ENCODE assay signal across 9 cellular contexts in genomic region chr11:57713849-57714248, GRCh38. TPM values are rescaled to one million over a fixed set of nuclear protein-coding genes. Genes with fewer than 3 reads are reported as not detected.
DNase-seq lines count a peak whose midpoint lies in the region; ATAC-seq and TF ChIP-seq lines count a peak whose summit lies in the region.
"Had no signal": no experiment of that assay in that cellular context is flagged by ENCODE, and none has a peak within 500 bp of the region (broad histone marks: within the 10 kb centered on the region; RNA-seq: fewer than 3 reads in every experiment).

No MANE protein-coding gene starts in this region.

- H3K4me1 ChIP-seq in ES-I3 (ENCODE audit: insufficient read depth, low read length) (peaks cover 11% of the 10 kb centered on the region; the same call in 1 of the 2 replicates), OCI-LY3 (ENCODE audit: low read length) (peaks cover 32% of the 10 kb centered on the region), endocrine pancreas (ENCODE audit: control insufficient read depth, insufficient read depth, low read length) (peaks cover 11% of the 10 kb centered on the region), osteoblast (ENCODE audit: insufficient read depth, low read length) (peaks cover 21% of the 10 kb centered on the region)

- H2AFZ ChIP-seq in OCI-LY3 (ENCODE audit: low read depth, low read length) = no peak overlapping the region
- H2AFZ ChIP-seq in osteoblast (ENCODE audit: low read length) = no peak overlapping the region

- no peaks in the 10 kb centered on the region; the same call in 1 of the 2 replicates for H4K20me1 ChIP-seq in OCI-LY3 (ENCODE audit: insufficient read depth, low read length)
- peaks cover 2% of the 10 kb centered on the region for H4K20me1 ChIP-seq in osteoblast (ENCODE audit: insufficient read depth, low read length)

- H3K36me3 ChIP-seq in ES-I3 (ENCODE audit: insufficient read depth, low read length) (no peaks in the 10 kb centered on the region; the same call in 1 of the 2 replicates), OCI-LY3 (replicated peaks; ENCODE audit: low read depth, low read length) (peaks cover 23% of the 10 kb centered on the region), endocrine pancreas (ENCODE audit: control insufficient read depth, insufficient read depth, low read length) (no peaks in the 10 kb centered on the region), osteoblast (ENCODE audit: insufficient read depth, low read length) (no peaks in the 10 kb centered on the region)

- no peaks in the 10 kb centered on the region for H3K9me3 ChIP-seq in ES-I3 (ENCODE audit: control insufficient read depth, insufficient read depth, low read length)
- no peaks in the 10 kb centered on the region for H3K9me3 ChIP-seq in OCI-LY3 (ENCODE audit: insufficient read depth, low read length)
- no peaks in the 10 kb centered on the region for H3K9me3 ChIP-seq in endocrine pancreas (ENCODE audit: control insufficient read depth, low read length)
- H3K9me3 ChIP-seq in osteoblast (ENCODE audit: low read depth, low read length) = no peaks in the 10 kb centered on the region

- no peak overlapping the region for H3K27ac ChIP-seq in OCI-LY3 (ENCODE audit: low read length)
- H3K27ac ChIP-seq in osteoblast (ENCODE audit: low read depth, low read length) = peak overlapping the region; percentile 93
- H3K27ac ChIP-seq in substantia nigra (ENCODE audit: low read depth, low read length, poor library complexity, severe bottlenecking) = no peak overlapping the region

- DNase-seq in osteoblast (ENCODE audit: insufficient read length, low spot score, missing footprints) = peak; percentile 23
- no peak for DNase-seq in substantia nigra (lab: John Stamatoyannopoulos, UW)
- DNase-seq in COLO668 (lab: John Stamatoyannopoulos, UW; ENCODE audit: unreplicated experiment) = no peak

- H3K9ac ChIP-seq in ES-I3 (ENCODE audit: low read depth, low read length) (peak overlapping the region; percentile 76), OCI-LY3 (ENCODE audit: low read length) (no peak overlapping the region), endocrine pancreas (ENCODE audit: control insufficient read depth, insufficient read depth, low read length) (no peak overlapping the region)

- H3K27me3 ChIP-seq in OCI-LY3 (ENCODE audit: low read depth, low read length) (no peaks in the 10 kb centered on the region), endocrine pancreas (ENCODE audit: control insufficient read depth, insufficient read depth, low read length) (no peaks in the 10 kb centered on the region), osteoblast (ENCODE audit: insufficient read depth, low read length) (no peaks in the 10 kb centered on the region)

- H3K79me2 ChIP-seq in OCI-LY3 (ENCODE audit: low read length) (peaks cover 69% of the 10 kb centered on the region), osteoblast (ENCODE audit: insufficient read depth, low read length) (peaks cover 60% of the 10 kb centered on the region)

- H3K4me3 ChIP-seq in OCI-LY3 (ENCODE audit: low read length) (peak overlapping the region; percentile 91), endocrine pancreas (ENCODE audit: control insufficient read depth, insufficient read depth, low read length) (peak overlapping the region; percentile 97), osteoblast (ENCODE audit: insufficient read depth, low read length) (peak overlapping the region; percentile 93)

- ATAC-seq in HG02588 (IDR thresholded peaks at IDR 0.05; ENCODE audit: unreplicated experiment) = no peak
- ATAC-seq in GM21423 (IDR thresholded peaks at IDR 0.05; ENCODE audit: unreplicated experiment) = no peak
- ATAC-seq: esophagus mucosa had no signal

- TF ChIP-seq CTCF in OCI-LY3 (IDR thresholded peaks at IDR 0.05; ENCODE audit: low read depth, low read length) (no peak), osteoblast (IDR thresholded peaks at IDR 0.05; ENCODE audit: extremely low read depth, low read depth, low read length) (no peak)

- peak overlapping the region; percentile 98 for H3K4me2 ChIP-seq in OCI-LY3 (ENCODE audit: low read length)
- peak overlapping the region; percentile 96 for H3K4me2 ChIP-seq in osteoblast (ENCODE audit: insufficient read depth, low read length)

RNA-seq across cellular contexts. Expression of gene TMX2, which starts 1.5 kb away (rescaled TPM):
- total RNA-seq in osteoblast = 41.3 and 47.8 TPM in 2 replicates

RNA-seq across cellular contexts. Expression of gene MED19, which starts 1.8 kb away (rescaled TPM):
- 13.4 and 13.6 TPM in 2 replicates for total RNA-seq in osteoblast

RNA-seq across cellular contexts. Expression of gene SELENOH, which starts 27.4 kb away (rescaled TPM):
- 58.9 and 68.8 TPM in 2 replicates for total RNA-seq in osteoblast

RNA-seq across cellular contexts. Expression of gene BTBD18, which starts 37.8 kb away (rescaled TPM):
- total RNA-seq in osteoblast = not detected in 2 replicates
- total RNA-seq: esophagus mucosa had no signal

RNA-seq across cellular contexts. Expression of gene ZDHHC5, which starts 45.9 kb away (rescaled TPM):
- 48.3 and 48.9 TPM in 2 replicates for total RNA-seq in osteoblast
